15 cellular contexts compared by ENCODE assay signal in the genomic region with DNA sequence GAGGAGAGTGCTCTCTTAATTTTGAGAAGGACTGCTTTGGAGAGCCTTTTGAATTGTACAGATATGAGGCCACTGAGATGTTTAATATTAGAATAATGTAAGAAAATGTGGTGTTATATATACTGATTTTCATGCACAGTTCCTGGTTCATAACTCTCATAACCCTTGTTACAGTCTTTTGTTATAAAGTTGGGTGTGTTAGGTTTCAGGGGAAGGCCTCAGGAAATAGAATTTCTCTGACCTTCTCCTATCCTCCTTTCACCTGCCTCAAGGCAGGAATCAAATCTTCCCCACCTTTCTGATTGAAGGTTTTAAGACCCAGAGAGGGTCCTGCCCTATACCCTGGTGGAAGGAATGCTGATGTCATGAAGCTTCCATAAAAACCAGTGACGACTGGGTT.
A peak's percentile ranks its signal among the peaks of the same experiment; 100 is the strongest.
DNase-seq lines count a peak whose midpoint lies in the region; TF ChIP-seq lines count a peak whose summit lies in the region.
"Had no signal": no experiment of that assay in that cellular context is flagged by ENCODE, and none has a peak within 500 bp of the region (broad histone marks: within the 10 kb centered on the region; RNA-seq: fewer than 3 reads in every experiment).

No MANE protein-coding gene starts in this region.

- TF ChIP-seq CTCF in BE2C (IDR thresholded peaks at IDR 0.05; ENCODE audit: low read depth, low read length) (peak; percentile 15; the same call in 1 of the 2 replicates), endothelial cell (IDR thresholded peaks at IDR 0.05; ENCODE audit: unreplicated experiment) (peak; percentile 19), retinal pigment epithelial cell (conservative IDR thresholded peaks at IDR 0.05; ENCODE audit: low read depth, low read length) (peak; percentile 9)

- no peak overlapping the region for H4K5ac ChIP-seq in mesendoderm (ENCODE audit: low read length)

- no peak overlapping the region for H3K4me3 Mint-ChIP-seq in endothelial cell (ENCODE audit: unreplicated experiment)
- no peak overlapping the region for H3K4me3 Mint-ChIP-seq in activated CD4-positive, alpha-beta memory T cell treated with anti-CD3 and anti-CD28 coated beads for 36 hours
- H3K4me3 Mint-ChIP-seq: B cell; CD4-positive, alpha-beta T cell; IgD-negative memory B cell had no signal

- H3K4me1 ChIP-seq in BE2C (no peaks in the 10 kb centered on the region; the same call in 1 of the 2 replicates), mesendoderm (ENCODE audit: control insufficient read depth, low read depth, low read length) (peaks cover 2% of the 10 kb centered on the region)

- no peak overlapping the region for H3K4ac ChIP-seq in mesendoderm (ENCODE audit: low read depth, low read length)

- no peak overlapping the region for H2AK5ac ChIP-seq in mesendoderm (ENCODE audit: low read length)

- no peaks in the 10 kb centered on the region for H3K27me3 ChIP-seq in BE2C
- H3K27me3 ChIP-seq in mesendoderm (ENCODE audit: insufficient read depth, low read length, poor library complexity) = no peaks in the 10 kb centered on the region

- H3K27ac ChIP-seq in mesendoderm (ENCODE audit: low read depth, low read length) (no peak overlapping the region), substantia nigra (ENCODE audit: low read depth, low read length, poor library complexity, severe bottlenecking) (no peak overlapping the region)
- H3K27ac ChIP-seq: C4-2B had no signal

- no peak overlapping the region for H2BK120ac ChIP-seq in mesendoderm (ENCODE audit: low read depth, low read length)

- no peak overlapping the region for H2BK15ac ChIP-seq in mesendoderm (replicated peaks; ENCODE audit: low read depth)

- POLR2A ChIA-PET in activated CD4-positive, alpha-beta memory T cell treated with anti-CD3 and anti-CD28 coated beads for 36 hours (lab: Charles Lee) = no interaction called here

- H3K4me2 ChIP-seq in mesendoderm (ENCODE audit: low read length) = no peak overlapping the region

- H3K23ac ChIP-seq in mesendoderm (ENCODE audit: low read length) = no peak overlapping the region

- H3K79me1 ChIP-seq in mesendoderm (ENCODE audit: low read length) = no peaks in the 10 kb centered on the region

- H3K18ac ChIP-seq in mesendoderm (ENCODE audit: low read length) = no peak overlapping the region

- no peak overlapping the region for H3K9ac ChIP-seq in mesendoderm (ENCODE audit: low read length)

- no peak overlapping the region for H3K56ac ChIP-seq in mesendoderm (ENCODE audit: low read length)

- no peak overlapping the region for H2BK5ac ChIP-seq in mesendoderm (ENCODE audit: low read length)

- H4K8ac ChIP-seq in mesendoderm (ENCODE audit: low read depth, low read length) = no peak overlapping the region

- H3K4me3 ChIP-seq in BE2C (ENCODE audit: low read depth, low read length) = no peak overlapping the region
- no peak overlapping the region for H3K4me3 ChIP-seq in mesendoderm (ENCODE audit: low read length)
- H3K4me3 ChIP-seq in retinal pigment epithelial cell (ENCODE audit: low read length) = no peak overlapping the region
- H3K4me3 ChIP-seq: HAP-1 had no signal

- peaks cover 4% of the 10 kb centered on the region for H3K27me3 Mint-ChIP-seq in endothelial cell (ENCODE audit: unreplicated experiment)
- no peaks in the 10 kb centered on the region for H3K27me3 Mint-ChIP-seq in activated CD4-positive, alpha-beta memory T cell treated with anti-CD3 and anti-CD28 coated beads for 36 hours
- H3K27me3 Mint-ChIP-seq: B cell; CD4-positive, alpha-beta T cell; IgD-negative memory B cell had no signal

- WGBS in mesendoderm (ENCODE audit: extremely low coverage, insufficient coverage, low lambda C conversion rate) = no CpG with 5 or more reads among the region's 1 CpG

- no peaks in the 10 kb centered on the region for H3K4me1 Mint-ChIP-seq in endothelial cell (ENCODE audit: unreplicated experiment)
- H3K4me1 Mint-ChIP-seq in activated CD4-positive, alpha-beta memory T cell treated with anti-CD3 and anti-CD28 coated beads for 36 hours (ENCODE audit: low read depth) = no peaks in the 10 kb centered on the region
- H3K4me1 Mint-ChIP-seq: B cell, IgD-negative memory B cell had no signal

- intact Hi-C loops in activated CD4-positive, alpha-beta memory T cell treated with anti-CD3 and anti-CD28 coated beads for 36 hours (cut with micrococcal nuclease) = no loop called here

- H3K9me3 ChIP-seq in BE2C = no peaks in the 10 kb centered on the region
- H3K9me3 ChIP-seq: HAP-1 had no signal

- no peaks in the 10 kb centered on the region for H3K36me3 Mint-ChIP-seq in endothelial cell (ENCODE audit: low read depth, unreplicated experiment)
- H3K36me3 Mint-ChIP-seq in activated CD4-positive, alpha-beta memory T cell treated with anti-CD3 and anti-CD28 coated beads for 36 hours = no peaks in the 10 kb centered on the region
- H3K36me3 Mint-ChIP-seq: IgD-negative memory B cell had no signal

- H3K27ac Mint-ChIP-seq in endothelial cell (ENCODE audit: unreplicated experiment) = no peak overlapping the region
- H3K27ac Mint-ChIP-seq in activated CD4-positive, alpha-beta memory T cell treated with anti-CD3 and anti-CD28 coated beads for 36 hours = no peak overlapping the region
- H3K27ac Mint-ChIP-seq: B cell; CD4-positive, alpha-beta T cell; IgD-negative memory B cell had no signal

- CTCF ChIA-PET in activated CD4-positive, alpha-beta memory T cell treated with anti-CD3 and anti-CD28 coated beads for 36 hours (lab: Charles Lee) = no interaction called here

- H3K36me3 ChIP-seq in BE2C = no peaks in the 10 kb centered on the region
- H3K36me3 ChIP-seq in mesendoderm (ENCODE audit: control insufficient read depth, insufficient read depth, low read length) = no peaks in the 10 kb centered on the region
- H3K36me3 ChIP-seq: HAP-1 had no signal

- DNase-seq in BE2C (no peak), endothelial cell (ENCODE audit: low spot score) (no peak), mesendoderm (peak; percentile 26), retinal pigment epithelial cell (ENCODE audit: low read depth) (no peak), substantia nigra (lab: John Stamatoyannopoulos, UW) (no peak), NCI-H2107 (lab: John Stamatoyannopoulos, UW) (no peak), SIG-M5 (lab: John Stamatoyannopoulos, UW) (no peak)
- no peak for DNase-seq in activated CD4-positive, alpha-beta memory T cell treated with anti-CD3 and anti-CD28 coated beads for 36 hours
- DNase-seq: 8988T; Caco-2; CD4-positive, alpha-beta T cell had no signal

- no peaks in the 10 kb centered on the region for H3K79me2 ChIP-seq in mesendoderm (ENCODE audit: control insufficient read depth, insufficient read depth, low read length)

- H3K9me3 Mint-ChIP-seq in endothelial cell (ENCODE audit: unreplicated experiment) = no peaks in the 10 kb centered on the region
- no peaks in the 10 kb centered on the region for H3K9me3 Mint-ChIP-seq in activated CD4-positive, alpha-beta memory T cell treated with anti-CD3 and anti-CD28 coated beads for 36 hours
